Comparison of ENCODE assay signal across 10 cellular contexts in genomic region chr3:5190147-5190791, GRCh38. TPM values are rescaled to one million over a fixed set of nuclear protein-coding genes. Genes with fewer than 3 reads are reported as not detected.
DNase-seq lines count a peak whose midpoint lies in the region; ATAC-seq and TF ChIP-seq lines count a peak whose summit lies in the region.
"Had no signal": no experiment of that assay in that cellular context is flagged by ENCODE, and none has a peak within 500 bp of the region (broad histone marks: within the 10 kb centered on the region; RNA-seq: fewer than 3 reads in every experiment).

No MANE protein-coding gene starts in this region.

- ATAC-seq in activated CD8-positive, alpha-beta T cell treated with anti-CD3 and anti-CD28 coated beads for 36 hours: no peak
- ATAC-seq in right lobe of liver: no peak
- no peak for ATAC-seq in HG02798 (IDR thresholded peaks at IDR 0.05; ENCODE audit: poor library complexity, unreplicated experiment)

- POLR2A ChIA-PET in activated CD8-positive, alpha-beta T cell treated with anti-CD3 and anti-CD28 coated beads for 36 hours (lab: Charles Lee): interaction anchor here (1.3 to 4.4 kb wide), 6 partner anchors 7 to 212 kb away, joined by 3 to 79 read pairs (median 10); partner anchors contain the start of genes ARL8B and BHLHE40

- peak overlapping the region; percentile 93 for H3K27ac Mint-ChIP-seq in activated CD8-positive, alpha-beta T cell treated with anti-CD3 and anti-CD28 coated beads for 36 hours

- no peaks in the 10 kb centered on the region for H3K27me3 Mint-ChIP-seq in activated CD8-positive, alpha-beta T cell treated with anti-CD3 and anti-CD28 coated beads for 36 hours

- H3K36me3 ChIP-seq in right lobe of liver: peaks cover 0 to 4% (median 1%) of the 10 kb centered on the region in 4 donors

- 38% methylated on average over 7 of the region's 7 CpGs for WGBS in right lobe of liver (ENCODE audit: insufficient coverage, low coverage, low lambda C conversion rate, missing lambda C conversion rate)

- no peak for TF ChIP-seq POLR2A in right lobe of liver (IDR thresholded peaks at IDR 0.05)

- H3K9me3 ChIP-seq in right lobe of liver: no peaks in the 10 kb centered on the region

- peak overlapping the region; percentile 82 to 94 (median 84) for H3K4me3 ChIP-seq in right lobe of liver

- peak; percentile 42 for DNase-seq in stimulated activated CD4-positive, alpha-beta T cell treated with anti-CD3 and anti-CD28 coated beads, Interleukin-15, amount 100 ng/mL, for 24 hours
- no peak for DNase-seq in stimulated activated CD4-positive, alpha-beta T cell treated with anti-CD3 and anti-CD28 coated beads, Interleukin-4, amount 100 ng/mL, for 1 hour
- DNase-seq in activated CD8-positive, alpha-beta T cell treated with anti-CD3 and anti-CD28 coated beads for 36 hours: peak; percentile 53
- DNase-seq in right lobe of liver: no peak
- no peak for DNase-seq in islet precursor cell
- DNase-seq in DMS 273 (lab: John Stamatoyannopoulos, UW; ENCODE audit: unreplicated experiment): no peak
- DNase-seq in head of caudate nucleus: no peak
- DNase-seq: aorta, DMS 273 treated with DMSO at 0.1 percent for 48 hours had no signal

- H3K4me3 Mint-ChIP-seq in activated CD8-positive, alpha-beta T cell treated with anti-CD3 and anti-CD28 coated beads for 36 hours: peak overlapping the region; percentile 100

- peak overlapping the region in 2 of 3 donors; percentile 97 to 98 for H3K27ac ChIP-seq in right lobe of liver

- no peaks in the 10 kb centered on the region for H3K27me3 ChIP-seq in right lobe of liver

- no peaks in the 10 kb centered on the region for H3K9me3 Mint-ChIP-seq in activated CD8-positive, alpha-beta T cell treated with anti-CD3 and anti-CD28 coated beads for 36 hours

- CTCF ChIA-PET in activated CD8-positive, alpha-beta T cell treated with anti-CD3 and anti-CD28 coated beads for 36 hours (lab: Charles Lee): interaction anchor here (1.2 to 2.6 kb wide), 2 partner anchors 9 to 53 kb away, joined by 3 to 7 read pairs; no protein-coding TSS in a partner anchor

- peaks cover 59% of the 10 kb centered on the region for H3K36me3 Mint-ChIP-seq in activated CD8-positive, alpha-beta T cell treated with anti-CD3 and anti-CD28 coated beads for 36 hours (ENCODE audit: low read depth)

- peaks cover 47% of the 10 kb centered on the region for H3K4me1 Mint-ChIP-seq in activated CD8-positive, alpha-beta T cell treated with anti-CD3 and anti-CD28 coated beads for 36 hours (ENCODE audit: low read depth)

- intact Hi-C loops in activated CD8-positive, alpha-beta T cell treated with anti-CD3 and anti-CD28 coated beads for 36 hours (cut with micrococcal nuclease): loop anchor here (5.0 to 10.0 kb wide), 6 partner anchors 53 to 698 kb away; partner anchors contain the start of genes ARL8B and ITPR1
- intact Hi-C loops in right lobe of liver (cut with DNase I): no loop called here
- intact Hi-C loops in head of caudate nucleus (cut with DNase I): no loop called here

- H3K4me1 ChIP-seq in right lobe of liver: peaks cover 0 to 65% (median 15%) of the 10 kb centered on the region in 4 donors

- no peak for TF ChIP-seq CTCF in activated CD8-positive, alpha-beta T cell treated with anti-CD3 and anti-CD28 coated beads for 36 hours (IDR thresholded peaks at IDR 0.05)
- no peak for TF ChIP-seq CTCF in right lobe of liver (IDR thresholded peaks at IDR 0.05)

RNA-seq across cellular contexts. Expression of gene EDEM1, which starts 2.8 kb away (rescaled TPM):
- total RNA-seq in activated CD8-positive, alpha-beta T cell treated with anti-CD3 and anti-CD28 coated beads for 36 hours: 100 to 1,000 TPM; 156 to 159 TPM
- 10 to 100 TPM; 40.6 to 92.7 (median 83.2) TPM for total RNA-seq in right lobe of liver

Comparison
In these comparisons a context has a peak if more than half of its experiments do, and no peak if none do; other contexts are left out.
1. DNase-seq: peak in stimulated activated CD4-positive, alpha-beta T cell treated with anti-CD3 and anti-CD28 coated beads, Interleukin-15, amount 100 ng/mL, for 24 hours (single experiment) and activated CD8-positive, alpha-beta T cell treated with anti-CD3 and anti-CD28 coated beads for 36 hours (single experiment); none in stimulated activated CD4-positive, alpha-beta T cell treated with anti-CD3 and anti-CD28 coated beads, Interleukin-4, amount 100 ng/mL, for 1 hour (single experiment), right lobe of liver (0 of 3), islet precursor cell (single experiment), DMS 273 (single experiment) and head of caudate nucleus (0 of 42).